Comparison of ENCODE assay signal across 9 cellular contexts in the genomic region with DNA sequence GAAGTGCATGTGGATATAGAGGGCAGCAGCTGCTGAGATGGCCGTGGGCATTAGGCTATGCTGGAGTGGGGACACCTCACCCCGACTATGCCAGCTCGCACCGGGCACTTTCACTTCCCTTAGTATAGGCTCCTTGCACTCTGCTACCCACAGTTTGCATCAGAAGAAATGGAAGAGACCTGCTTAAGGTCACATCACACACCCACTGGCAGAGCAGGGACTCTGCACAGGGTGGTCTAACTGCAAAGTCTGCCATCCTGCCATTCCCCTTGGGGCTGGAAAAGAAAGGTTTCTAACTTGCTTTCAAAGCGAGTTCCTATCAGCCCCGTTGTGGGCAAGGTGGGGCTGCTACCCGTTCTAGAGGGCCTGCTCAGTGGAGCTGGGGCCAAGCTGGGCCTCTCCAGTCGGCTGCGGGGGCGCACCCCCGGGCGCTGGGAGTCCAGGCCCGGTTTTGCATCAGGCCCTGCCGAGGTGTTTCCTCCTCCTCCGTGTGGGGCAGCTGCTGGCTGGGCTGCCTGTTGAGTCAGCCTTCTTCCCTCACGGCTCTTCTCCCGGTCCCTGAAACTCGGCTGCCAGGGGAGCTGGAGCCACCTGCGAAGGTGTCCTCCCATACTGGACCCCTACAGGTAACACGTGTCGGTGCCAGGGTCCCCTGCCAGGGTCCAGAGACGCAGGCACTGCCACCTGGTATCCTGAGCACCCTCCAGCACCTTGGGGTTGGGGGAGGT.
DNase-seq lines count a peak whose midpoint lies in the region; ATAC-seq lines count a peak whose summit lies in the region.
"Had no signal": no experiment of that assay in that cellular context is flagged by ENCODE, and none has a peak within 500 bp of the region (broad histone marks: within the 10 kb centered on the region; RNA-seq: fewer than 3 reads in every experiment).

A gene with protein sequence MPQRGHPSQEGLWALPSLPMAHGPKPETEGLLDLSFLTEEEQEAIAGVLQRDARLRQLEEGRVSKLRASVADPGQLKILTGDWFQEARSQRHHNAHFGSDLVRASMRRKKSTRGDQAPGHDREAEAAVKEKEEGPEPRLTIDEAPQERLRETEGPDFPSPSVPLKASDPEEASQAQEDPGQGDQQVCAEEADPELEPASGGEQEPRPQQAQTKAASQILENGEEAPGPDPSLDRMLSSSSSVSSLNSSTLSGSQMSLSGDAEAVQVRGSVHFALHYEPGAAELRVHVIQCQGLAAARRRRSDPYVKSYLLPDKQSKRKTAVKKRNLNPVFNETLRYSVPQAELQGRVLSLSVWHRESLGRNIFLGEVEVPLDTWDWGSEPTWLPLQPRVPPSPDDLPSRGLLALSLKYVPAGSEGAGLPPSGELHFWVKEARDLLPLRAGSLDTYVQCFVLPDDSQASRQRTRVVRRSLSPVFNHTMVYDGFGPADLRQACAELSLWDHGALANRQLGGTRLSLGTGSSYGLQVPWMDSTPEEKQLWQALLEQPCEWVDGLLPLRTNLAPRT (plus strand): TSS at position 498 of the 728 bp plus-strand sequence. CDS start 3,313 bp downstream, outside the sequence.

- H3K9ac ChIP-seq in iPS-20b (ENCODE audit: low read depth, low read length): peak within 1 kb of the TSS; percentile 56; the same call in 1 of the 2 replicates
- H3K9ac ChIP-seq: KMS-11 had no signal

- H3K27me3 ChIP-seq in iPS-20b (ENCODE audit: insufficient read depth, low read length): no peaks in the 10 kb centered on the region

- no peaks in the 10 kb centered on the region for H3K27me3 Mint-ChIP-seq in T-helper 1 cell treated with Interleukin-12 subunit alpha and Interleukin-12 subunit beta and Interleukin-4 antibody, amounts not matched to agents 30 μg/mL and 1 μg/mL, for 36 hours (ENCODE audit: low read depth)

- H3K9me3 ChIP-seq in iPS-20b (ENCODE audit: insufficient read depth, low read depth, low read length): no peaks in the 10 kb centered on the region

- peak within 1 kb of the TSS; percentile 60 for H3K4me3 ChIP-seq in iPS-20b (ENCODE audit: low read length)

- H3K27ac Mint-ChIP-seq in T-helper 1 cell treated with Interleukin-12 subunit alpha and Interleukin-12 subunit beta and Interleukin-4 antibody, amounts not matched to agents 30 μg/mL and 1 μg/mL, for 36 hours: peak within 1 kb of the TSS; percentile 88

- H3K4me1 Mint-ChIP-seq in T-helper 1 cell treated with Interleukin-12 subunit alpha and Interleukin-12 subunit beta and Interleukin-4 antibody, amounts not matched to agents 30 μg/mL and 1 μg/mL, for 36 hours (ENCODE audit: low read depth): peaks cover 45% of the 10 kb centered on the region

- ATAC-seq in GM21447 (IDR thresholded peaks at IDR 0.05; ENCODE audit: unreplicated experiment) (peak; percentile 40), GM21737 (IDR thresholded peaks at IDR 0.05; ENCODE audit: unreplicated experiment) (no peak)

- H3K36me3 ChIP-seq in iPS-20b (ENCODE audit: insufficient read depth, low read depth, low read length): no peaks in the 10 kb centered on the region

- no peak within 1 kb of the TSS for H3K27ac ChIP-seq in iPS-20b (ENCODE audit: low read length)
- H3K27ac ChIP-seq: KMS-11 had no signal

- DNase-seq in COLO829 (ENCODE audit: low spot score) (peak; percentile 30), NCI-H1048 (lab: John Stamatoyannopoulos, UW) (peak; percentile 26), amniotic stem cell (lab: John Stamatoyannopoulos, UW) (peak; percentile 43)
- peak; percentile 59 for DNase-seq in stimulated activated CD4-positive, alpha-beta T cell treated with anti-CD3 and anti-CD28 coated beads, Interleukin-4, amount 100 ng/mL, for 1 hour

- H3K4me1 ChIP-seq in iPS-20b (ENCODE audit: insufficient read depth, low read length): peaks cover 4% of the 10 kb centered on the region; the same call in 1 of the 2 replicates

- H3K4me3 Mint-ChIP-seq in T-helper 1 cell treated with Interleukin-12 subunit alpha and Interleukin-12 subunit beta and Interleukin-4 antibody, amounts not matched to agents 30 μg/mL and 1 μg/mL, for 36 hours: peak within 1 kb of the TSS; percentile 91

- H3K9me3 Mint-ChIP-seq in T-helper 1 cell treated with Interleukin-12 subunit alpha and Interleukin-12 subunit beta and Interleukin-4 antibody, amounts not matched to agents 30 μg/mL and 1 μg/mL, for 36 hours: no peaks in the 10 kb centered on the region

- peaks cover 12% of the 10 kb centered on the region for H3K36me3 Mint-ChIP-seq in T-helper 1 cell treated with Interleukin-12 subunit alpha and Interleukin-12 subunit beta and Interleukin-4 antibody, amounts not matched to agents 30 μg/mL and 1 μg/mL, for 36 hours (ENCODE audit: low read depth)
